21 cellular contexts compared by ENCODE assay signal in genomic region chr11:74013141-74013540, GRCh38. TPM values are rescaled to one million over a fixed set of nuclear protein-coding genes. Genes with fewer than 3 reads are reported as not detected.
A peak's percentile ranks its signal among the peaks of the same experiment; 100 is the strongest.
DNase-seq lines count a peak whose midpoint lies in the region; ATAC-seq lines count a peak whose summit lies in the region.
"Had no signal": no experiment of that assay in that cellular context is flagged by ENCODE, and none has a peak within 500 bp of the region (broad histone marks: within the 10 kb centered on the region; RNA-seq: fewer than 3 reads in every experiment).

No MANE protein-coding gene starts in this region.

- ATAC-seq in activated CD8-positive, alpha-beta memory T cell treated with anti-CD3 and anti-CD28 coated beads, Interleukin-2, amount 10 ng/mL, durations not matched to agents 7 days and 5 days: no peak
- no peak for ATAC-seq in activated T-helper 17 cell treated with anti-CD3 and anti-CD28 coated beads, Interleukin-2, amount 50 U/mL, for 72 hours (replicated peaks)
- no peak for ATAC-seq in naive B cell (ENCODE audit: low read depth in 2 of 2)
- no peak for ATAC-seq in stimulated activated effector memory CD8-positive, alpha-beta T cell treated with anti-CD3 and anti-CD28 coated beads, Interleukin-12 subunit alpha, Interleukin-12 subunit beta, amount 100 ng/mL, for 72 hours

- DNase-seq in activated CD8-positive, alpha-beta memory T cell treated with anti-CD3 and anti-CD28 coated beads, Interleukin-2, amount 50 U/mL, for 48 hours: peak; percentile 50
- DNase-seq in activated CD8-positive, alpha-beta memory T cell treated with anti-CD3 and anti-CD28 coated beads, Interleukin-2, amount 10 ng/mL, durations not matched to agents 7 days and 5 days: no peak
- DNase-seq in naive B cell (no peak), NCI-H1436 treated with DMSO at 0.1 percent for 48 hours (lab: John Stamatoyannopoulos, UW) (no peak), substantia nigra (lab: John Stamatoyannopoulos, UW) (no peak)
- DNase-seq in stimulated activated effector memory CD8-positive, alpha-beta T cell treated with anti-CD3 and anti-CD28 coated beads, Interleukin-12 subunit alpha, Interleukin-12 subunit beta, amount 100 ng/mL, for 72 hours (ENCODE audit: low spot score in 2 of 2): no peak
- DNase-seq in activated effector memory CD4-positive, alpha-beta T cell treated with Interleukin-2 at 50 U/mL for 16 hours: no peak
- DNase-seq: 8988T; CD8-positive, alpha-beta memory T cell; DMS79; H7; MG63; NCI-H1417 treated with DMSO at 0.1 percent for 48 hours; NCI-H1930; NCI-H2227 treated with DMSO at 0.1 percent for 48 hours; NCI-H510A; PC-9; SHP77 treated with DMSO at 0.1 percent for 48 hours had no signal

- CTCF ChIA-PET in activated CD8-positive, alpha-beta memory T cell treated with anti-CD3 and anti-CD28 coated beads, Interleukin-2, amount 10 ng/mL, durations not matched to agents 7 days and 5 days (lab: Charles Lee): interaction anchor here (1.2 kb wide), 1 partner anchor 39 kb away, joined by 3 read pairs; no protein-coding TSS in a partner anchor

- peaks cover 65% of the 10 kb centered on the region for H3K4me1 Mint-ChIP-seq in activated CD8-positive, alpha-beta memory T cell treated with anti-CD3 and anti-CD28 coated beads, Interleukin-2, amount 10 ng/mL, durations not matched to agents 7 days and 5 days
- H3K4me1 Mint-ChIP-seq in activated T-helper 17 cell treated with anti-CD3 and anti-CD28 coated beads, Interleukin-2, amount 50 U/mL, for 72 hours: peaks cover 55% of the 10 kb centered on the region
- H3K4me1 Mint-ChIP-seq in naive B cell: peaks cover 52 to 80% (median 74%) of the 10 kb centered on the region in 3 donors
- peaks cover 69% of the 10 kb centered on the region for H3K4me1 Mint-ChIP-seq in stimulated activated effector memory CD8-positive, alpha-beta T cell treated with anti-CD3 and anti-CD28 coated beads, Interleukin-12 subunit alpha, Interleukin-12 subunit beta, amount 100 ng/mL, for 72 hours

- no peaks in the 10 kb centered on the region for H3K9me3 Mint-ChIP-seq in activated CD8-positive, alpha-beta memory T cell treated with anti-CD3 and anti-CD28 coated beads, Interleukin-2, amount 10 ng/mL, durations not matched to agents 7 days and 5 days (ENCODE audit: low read depth)
- peaks cover 4% of the 10 kb centered on the region for H3K9me3 Mint-ChIP-seq in activated T-helper 17 cell treated with anti-CD3 and anti-CD28 coated beads, Interleukin-2, amount 50 U/mL, for 72 hours
- H3K9me3 Mint-ChIP-seq in naive B cell: no peaks in the 10 kb centered on the region
- H3K9me3 Mint-ChIP-seq in stimulated activated effector memory CD8-positive, alpha-beta T cell treated with anti-CD3 and anti-CD28 coated beads, Interleukin-12 subunit alpha, Interleukin-12 subunit beta, amount 100 ng/mL, for 72 hours: no peaks in the 10 kb centered on the region
- H3K9me3 Mint-ChIP-seq: CD8-positive, alpha-beta memory T cell had no signal

- no peak overlapping the region for H3K27ac Mint-ChIP-seq in activated CD8-positive, alpha-beta memory T cell treated with anti-CD3 and anti-CD28 coated beads, Interleukin-2, amount 10 ng/mL, durations not matched to agents 7 days and 5 days
- peak overlapping the region; percentile 99 for H3K27ac Mint-ChIP-seq in activated T-helper 17 cell treated with anti-CD3 and anti-CD28 coated beads, Interleukin-2, amount 50 U/mL, for 72 hours
- H3K27ac Mint-ChIP-seq in naive B cell: peak overlapping the region in 4 of 6 donors; percentile 33 to 99 (median 96)
- H3K27ac Mint-ChIP-seq in stimulated activated effector memory CD8-positive, alpha-beta T cell treated with anti-CD3 and anti-CD28 coated beads, Interleukin-12 subunit alpha, Interleukin-12 subunit beta, amount 100 ng/mL, for 72 hours: peak overlapping the region; percentile 96

- no peaks in the 10 kb centered on the region for H3K27me3 Mint-ChIP-seq in activated CD8-positive, alpha-beta memory T cell treated with anti-CD3 and anti-CD28 coated beads, Interleukin-2, amount 10 ng/mL, durations not matched to agents 7 days and 5 days
- H3K27me3 Mint-ChIP-seq in activated T-helper 17 cell treated with anti-CD3 and anti-CD28 coated beads, Interleukin-2, amount 50 U/mL, for 72 hours: no peaks in the 10 kb centered on the region
- H3K27me3 Mint-ChIP-seq in naive B cell: no peaks in the 10 kb centered on the region

- H3K27ac ChIP-seq in substantia nigra (ENCODE audit: low read depth, low read length, poor library complexity, severe bottlenecking): no peak overlapping the region
- H3K27ac ChIP-seq: PC-9, RWPE1, SK-N-MC had no signal

- peaks cover 26% of the 10 kb centered on the region for H3K36me3 Mint-ChIP-seq in activated CD8-positive, alpha-beta memory T cell treated with anti-CD3 and anti-CD28 coated beads, Interleukin-2, amount 10 ng/mL, durations not matched to agents 7 days and 5 days
- H3K36me3 Mint-ChIP-seq in activated T-helper 17 cell treated with anti-CD3 and anti-CD28 coated beads, Interleukin-2, amount 50 U/mL, for 72 hours (ENCODE audit: low read depth): peaks cover 49% of the 10 kb centered on the region
- peaks cover 0 to 27% of the 10 kb centered on the region in 2 donors for H3K36me3 Mint-ChIP-seq in naive B cell
- peaks cover 20% of the 10 kb centered on the region for H3K36me3 Mint-ChIP-seq in stimulated activated effector memory CD8-positive, alpha-beta T cell treated with anti-CD3 and anti-CD28 coated beads, Interleukin-12 subunit alpha, Interleukin-12 subunit beta, amount 100 ng/mL, for 72 hours

- H3K4me3 Mint-ChIP-seq in activated CD8-positive, alpha-beta memory T cell treated with anti-CD3 and anti-CD28 coated beads, Interleukin-2, amount 10 ng/mL, durations not matched to agents 7 days and 5 days: no peak overlapping the region
- no peak overlapping the region for H3K4me3 Mint-ChIP-seq in activated T-helper 17 cell treated with anti-CD3 and anti-CD28 coated beads, Interleukin-2, amount 50 U/mL, for 72 hours
- H3K4me3 Mint-ChIP-seq in naive B cell: peak overlapping the region in 2 of 8 donors; percentile 25 to 49
- no peak overlapping the region for H3K4me3 Mint-ChIP-seq in stimulated activated effector memory CD8-positive, alpha-beta T cell treated with anti-CD3 and anti-CD28 coated beads, Interleukin-12 subunit alpha, Interleukin-12 subunit beta, amount 100 ng/mL, for 72 hours

RNA-seq across cellular contexts. Expression of gene UCP3, which starts 4.3 kb away (rescaled TPM):
- 1 to 10 TPM; 3.3 to 5.2 TPM for total RNA-seq in activated CD8-positive, alpha-beta memory T cell treated with anti-CD3 and anti-CD28 coated beads, Interleukin-2, amount 10 ng/mL, durations not matched to agents 7 days and 5 days
- total RNA-seq in activated T-helper 17 cell treated with anti-CD3 and anti-CD28 coated beads, Interleukin-2, amount 50 U/mL, for 72 hours: 1 to 10 TPM; 4.3 to 6.6 TPM
- under 1 TPM in 3 of 6 donors, not detected in 3; 0.09 to 0.31 (median 0.11) TPM for polyA plus RNA-seq in naive B cell (ENCODE audit: low read depth in 6 of 6)

RNA-seq across cellular contexts. Expression of gene UCP2, which starts 30.5 kb away (rescaled TPM):
- total RNA-seq in activated CD8-positive, alpha-beta memory T cell treated with anti-CD3 and anti-CD28 coated beads, Interleukin-2, amount 10 ng/mL, durations not matched to agents 7 days and 5 days: 100 to 1,000 TPM; 199 to 288 TPM
- 100 to 1,000 TPM; 199 to 269 TPM for total RNA-seq in activated T-helper 17 cell treated with anti-CD3 and anti-CD28 coated beads, Interleukin-2, amount 50 U/mL, for 72 hours
- polyA plus RNA-seq in naive B cell (ENCODE audit: low read depth in 6 of 6): 1,000 to 10,000 TPM; 1,601 to 2,628 (median 2,020) TPM
